In genomic region chr1:18100493-18101063, GRCh38 we compare ENCODE assay signal across 8 cellular contexts. TPM values are rescaled to one million over a fixed set of nuclear protein-coding genes. Genes with fewer than 3 reads are reported as not detected.
A peak's percentile ranks its signal among the peaks of the same experiment; 100 is the strongest.
DNase-seq lines count a peak whose midpoint lies in the region; ATAC-seq, FAIRE-seq and TF ChIP-seq lines count a peak whose summit lies in the region.

No MANE protein-coding gene starts in this region.

- DNase-seq in AG08396 (ENCODE audit: low spot score) (peak; percentile 83), GM12891 (ENCODE audit: insufficient read length, low spot score) (peak; percentile 33), NCI-H2171 treated with DMSO at 0.1 percent for 48 hours (lab: John Stamatoyannopoulos, UW) (peak; percentile 76), epithelial cell of esophagus (ENCODE audit: low read depth) (peak; percentile 32), mucosa of gallbladder (ENCODE audit: low spot score) (peak; percentile 68), thyroid gland (peak; percentile 53 to 65)
- DNase-seq in activated CD4-positive, alpha-beta T cell treated with anti-CD3 and anti-CD28 coated beads for 48 hours: peak; percentile 68

- TF ChIP-seq POLR2A in GM12891 (IDR thresholded peaks at IDR 0.05; ENCODE audit: low read depth, low read length): no peak
- no peak for TF ChIP-seq POLR2A in thyroid gland (IDR thresholded peaks at IDR 0.05)

- no peaks in the 10 kb centered on the region for H3K27me3 ChIP-seq in thyroid gland

- H3K4me3 ChIP-seq in epithelial cell of esophagus (ENCODE audit: low read length): no peak overlapping the region
- H3K4me3 ChIP-seq in thyroid gland (replicated peaks in 1 of 3): no peak overlapping the region

- no peak for ATAC-seq in GM19467 (IDR thresholded peaks at IDR 0.05; ENCODE audit: unreplicated experiment)

- H3K4me1 ChIP-seq in thyroid gland: no peaks in the 10 kb centered on the region

- no peak overlapping the region for H3K27ac ChIP-seq in thyroid gland

- FAIRE-seq in GM12891 (lab: Jason Lieb, UNC): peak; percentile 60

- intact Hi-C loops in thyroid gland (cut with DNase I): loop anchor here (10.0 kb wide), 1 partner anchor 606 kb away; no protein-coding TSS in a partner anchor

- WGBS in thyroid gland, 2 donors: 6 to 7% methylated on average over 10 of the region's 10 CpGs

- no peaks in the 10 kb centered on the region for H3K9me3 ChIP-seq in thyroid gland

- H3K36me3 ChIP-seq in thyroid gland: no peaks in the 10 kb centered on the region

- TF ChIP-seq CTCF in epithelial cell of esophagus (IDR thresholded peaks at IDR 0.05; ENCODE audit: insufficient read depth, low read depth, low read length, missing control alignments) (peak; percentile 63), thyroid gland (IDR thresholded peaks at IDR 0.05) (peak; percentile 47 to 77 (median 58))

TF ChIP-seq in GM12891, 5 proteins besides CTCF, POLR2A, EP300 and RAD21:
- TF ChIP-seq POU2F2 (IDR thresholded peaks at IDR 0.05; ENCODE audit: low read depth, low read length) (no peak), POLR2AphosphoS5 (IDR thresholded peaks at IDR 0.05; ENCODE audit: low read depth, low read length) (no peak)

RNA-seq across cellular contexts. Expression of gene IGSF21, which starts 7.0 kb away (rescaled TPM):
- not detected for polyA plus RNA-seq in GM12891 (2012; ENCODE audit: low read depth, missing spikeins)
- total RNA-seq in mucosa of gallbladder (7.0 TPM), thyroid gland (1 to 10 TPM in 1 of 4 donors, under 1 TPM in 3; 0.11 to 2.6 (median 0.69) TPM)

Comparison
In these comparisons a context has a peak if more than half of its experiments do, and no peak if none do; other contexts are left out.
1. DNase-seq: peak in every context shown above with its lines; median percentile 83 in AG08396; 76 in NCI-H2171 treated with DMSO at 0.1 percent for 48 hours; 68 in activated CD4-positive, alpha-beta T cell treated with anti-CD3 and anti-CD28 coated beads for 48 hours; 68 in mucosa of gallbladder; 59 in thyroid gland; 33 in GM12891; 32 in epithelial cell of esophagus.